22 cellular contexts compared by ENCODE assay signal in the genomic region with DNA sequence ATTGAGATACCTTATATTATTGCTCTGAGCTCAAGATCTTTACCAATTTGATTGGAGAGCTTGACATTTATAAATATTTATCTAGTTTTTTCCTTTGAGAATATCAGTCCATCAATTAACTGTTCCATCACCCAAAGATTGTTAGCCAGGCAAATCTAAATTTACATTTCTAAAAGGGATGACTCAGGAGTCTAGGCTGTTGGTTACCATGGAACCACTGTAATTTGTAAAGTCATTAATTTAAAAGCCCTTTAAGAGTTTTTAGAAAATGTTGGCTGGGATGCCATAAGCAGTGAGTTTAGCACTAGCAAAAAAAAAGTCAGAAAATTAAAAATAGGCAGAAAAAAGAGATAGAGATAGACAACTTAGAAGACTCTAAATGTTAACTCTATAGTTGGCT. TPM values are rescaled to one million over a fixed set of nuclear protein-coding genes. Genes with fewer than 3 reads are reported as not detected.
DNase-seq lines count a peak whose midpoint lies in the region; ATAC-seq, FAIRE-seq and TF ChIP-seq lines count a peak whose summit lies in the region.
"Had no signal": no experiment of that assay in that cellular context is flagged by ENCODE, and none has a peak within 500 bp of the region (broad histone marks: within the 10 kb centered on the region; RNA-seq: fewer than 3 reads in every experiment).

No MANE protein-coding gene starts in this region.

- H3K9ac ChIP-seq in HUES64 (ENCODE audit: low read depth, low read length): no peak overlapping the region
- no peak overlapping the region for H3K9ac ChIP-seq in H1 (replicated peaks in 1 of 4; ENCODE audit: extremely low read depth in 1 of 4, low read depth in 3 of 4, low read length in 3 of 4)

- H4K20me1 ChIP-seq in H1 (replicated peaks in 1 of 2; ENCODE audit: control insufficient read depth in 1 of 2, insufficient read depth in 2 of 2, low read length in 2 of 2): no peaks in the 10 kb centered on the region

- H2BK20ac ChIP-seq in H1 (ENCODE audit: low read length): no peak overlapping the region

- H3K4me3 ChIP-seq in AG10803 (ENCODE audit: low read length): no peak overlapping the region
- H3K4me3 ChIP-seq in HUES64 (ENCODE audit: low read length): no peak overlapping the region
- no peak overlapping the region for H3K4me3 ChIP-seq in H1 (ENCODE audit: extremely low read depth in 1 of 4, insufficient read depth in 2 of 4, low read depth in 3 of 4, low read length in 4 of 4)
- H3K4me3 ChIP-seq: SJSA1 had no signal

- FAIRE-seq in H1 (lab: Jason Lieb, UNC) (no peak), islet of Langerhans (lab: Jason Lieb, UNC) (peak; percentile 99), D721Med (lab: Jason Lieb, UNC) (no peak)
- FAIRE-seq: A204.1 had no signal

- H2AFZ ChIP-seq in H1 (ENCODE audit: low read length): no peak overlapping the region

- no peak for TF ChIP-seq CTCF in AG10803 (conservative IDR thresholded peaks at IDR 0.05; ENCODE audit: low read length)
- no peak for TF ChIP-seq CTCF in H1 (IDR thresholded peaks at IDR 0.05; ENCODE audit: control extremely low read depth in 1 of 3, insufficient read depth in 1 of 3, low read depth in 1 of 3, low read length in 3 of 3)
- TF ChIP-seq CTCF in D721Med (IDR thresholded peaks at IDR 0.05; ENCODE audit: insufficient read depth, missing control alignments): no peak

- TF ChIP-seq POLR2A in H1 (IDR thresholded peaks at IDR 0.05; ENCODE audit: control extremely low read depth in 1 of 2, low read depth in 2 of 2, low read length in 2 of 2): no peak

- no peaks in the 10 kb centered on the region for H3K23me2 ChIP-seq in H1 (ENCODE audit: low read depth, low read length)

- no peak overlapping the region for H2BK120ac ChIP-seq in H1 (replicated peaks; ENCODE audit: low read depth, low read length)

- H4K8ac ChIP-seq in H1 (ENCODE audit: extremely low read depth, insufficient read depth, low read length): no peak overlapping the region

- POLR2A ChIA-PET in H1 (lab: Charles Lee; ENCODE audit: partially characterized antibody): no interaction called here

- no peaks in the 10 kb centered on the region for H3K79me1 ChIP-seq in H1 (ENCODE audit: low read depth, low read length)

- TF ChIP-seq RAD21 in H1 (IDR thresholded peaks at IDR 0.05 in 1 of 2, conservative IDR thresholded peaks at IDR 0.05 in 1 of 2; ENCODE audit: low read depth in 2 of 2, low read length in 2 of 2): no peak

- H3K56ac ChIP-seq in H1 (replicated peaks; ENCODE audit: insufficient read length, low read depth, low read length): no peak overlapping the region

- CTCF ChIA-PET in H1 (lab: Charles Lee; ENCODE audit: partially characterized antibody): interaction anchor here (0.8 to 1.7 kb wide), 6 partner anchors 12 to 53 kb away, joined by 3 to 10 read pairs (median 4); no protein-coding TSS in a partner anchor

- no peaks in the 10 kb centered on the region for H3K79me2 ChIP-seq in H1 (ENCODE audit: control insufficient read depth in 1 of 2, insufficient read depth in 2 of 2, low read length in 2 of 2)

- peak; percentile 44 for DNase-seq in AG10803 (ENCODE audit: low read depth)
- no peak for DNase-seq in H1 (ENCODE audit: low read depth in 1 of 2, low spot score in 2 of 2)
- no peak for DNase-seq in foreskin melanocyte
- no peak for DNase-seq in D721Med (ENCODE audit: insufficient read length, low spot score)
- DNase-seq: C1 segment of cervical spinal cord, IMR-90, Karpas-422, MM.1S, NCI-H1417 treated with DMSO at 0.1 percent for 48 hours, NCI-H2029 treated with DMSO at 0.1 percent for 48 hours, NCI-H2171 treated with DMSO at 0.1 percent for 48 hours, NCI-H446 treated with DMSO at 0.1 percent for 48 hours, NCI-H82, PC-3 had no signal

- H3K18ac ChIP-seq in H1 (ENCODE audit: extremely low read depth, low read length): no peak overlapping the region

- H3K27ac ChIP-seq in HUES64 (ENCODE audit: low read depth, low read length): peak overlapping the region; percentile 75
- H3K27ac ChIP-seq in H1 (ENCODE audit: low read depth, low read length): no peak overlapping the region
- H3K27ac ChIP-seq: SJSA1 had no signal

- ATAC-seq in GM21529 (IDR thresholded peaks at IDR 0.05; ENCODE audit: unreplicated experiment) (no peak), GM18520 (IDR thresholded peaks at IDR 0.05; ENCODE audit: unreplicated experiment) (no peak)
- ATAC-seq: PC-3 had no signal

- H3K9me3 ChIP-seq in HUES64 (ENCODE audit: insufficient read depth, low read depth, low read length) (peaks cover 25% of the 10 kb centered on the region), H1 (ENCODE audit: insufficient read depth in 2 of 2, low read depth in 1 of 2, low read length in 1 of 2) (peaks cover 9 to 11% of the 10 kb centered on the region in 2 experiments; a peak in 3 of 4 replicates)
- H3K9me3 ChIP-seq: SJSA1 had no signal

- no peak overlapping the region for H2BK15ac ChIP-seq in H1 (ENCODE audit: low read length)

- H3K4me2 ChIP-seq in H1 (ENCODE audit: insufficient read depth in 1 of 2, low read depth in 2 of 2, low read length in 2 of 2): no peak overlapping the region

- H3K4ac ChIP-seq in H1 (replicated peaks; ENCODE audit: insufficient read length, low read depth, low read length): no peak overlapping the region

- no peak overlapping the region for H3K14ac ChIP-seq in H1 (ENCODE audit: insufficient read length)

- H2BK5ac ChIP-seq in H1 (ENCODE audit: low read depth, low read length): no peak overlapping the region

- no peak overlapping the region for H2AK5ac ChIP-seq in H1 (ENCODE audit: low read depth, low read length)

- no peak overlapping the region for H2BK12ac ChIP-seq in H1 (ENCODE audit: low read depth, low read length)

- H3K36me3 ChIP-seq in HUES64 (ENCODE audit: insufficient read depth, low read length): no peaks in the 10 kb centered on the region
- H3K36me3 ChIP-seq in H1 (ENCODE audit: control insufficient read depth in 2 of 4, insufficient read depth in 4 of 4, low read length in 3 of 4): peaks cover 0 to 9% (median 2%) of the 10 kb centered on the region in 4 experiments; a peak in 2 of 8 replicates
- H3K36me3 ChIP-seq: SJSA1 had no signal

- H3K4me1 ChIP-seq in HUES64 (ENCODE audit: insufficient read depth, low read length) (peaks cover 20% of the 10 kb centered on the region), H1 (replicated peaks in 1 of 4; ENCODE audit: control insufficient read depth in 3 of 4, insufficient read depth in 4 of 4, low read length in 3 of 4) (peaks cover 0 to 7% (median 0%) of the 10 kb centered on the region in 4 experiments; a peak in 1 of 7 replicates)
- H3K4me1 ChIP-seq: SJSA1 had no signal

- H3K27me3 ChIP-seq in HUES64 (ENCODE audit: insufficient read depth, low read length): no peaks in the 10 kb centered on the region
- no peaks in the 10 kb centered on the region for H3K27me3 ChIP-seq in H1 (replicated peaks in 1 of 4; ENCODE audit: control insufficient read depth in 3 of 4, extremely low read depth in 1 of 4, insufficient read depth in 3 of 4, low read length in 3 of 4)
- H3K27me3 ChIP-seq: SJSA1 had no signal

- H4K91ac ChIP-seq in H1 (replicated peaks; ENCODE audit: insufficient read length, low read length): no peak overlapping the region

- H4K5ac ChIP-seq in H1 (ENCODE audit: insufficient read length, low read depth, low read length): peak overlapping the region; percentile 44

- no peak overlapping the region for H3K23ac ChIP-seq in H1 (ENCODE audit: insufficient read length)

- TF ChIP-seq EP300 in H1 (IDR thresholded peaks at IDR 0.05; ENCODE audit: borderline replicate concordance in 1 of 2, low read depth in 2 of 2, low read length in 2 of 2): no peak

TF ChIP-seq in H1, 55 proteins besides CTCF, POLR2A, EP300 and RAD21 (continues in another document):
- TF ChIP-seq BACH1 (IDR thresholded peaks at IDR 0.05; ENCODE audit: low read length): peak; percentile 61; the same call in 1 of the 2 replicates

RNA-seq across cellular contexts. Expression of gene SERPINA1, which starts 19.5 kb away (rescaled TPM):
- 5.8 TPM for polyA plus RNA-seq in HUES64 (2013, experiment 1 of 2)
- 14.0 TPM for polyA plus RNA-seq in HUES64 (2013, experiment 2 of 2)
- not detected in 2 replicates for total RNA-seq in H1 (2021; fragmentation: NEBNext Ultra II Directional; extraction: Animal tissue kit (Norgen Biotek cat#: 25700))
- 0.06 and 0.08 TPM in 2 replicates for polyA plus RNA-seq in H1 (2011; rRNA removed)
- 0.70 TPM for polyA plus RNA-seq in H1 (2011; cell fraction: cytosol; rRNA removed)
- not detected for polyA plus RNA-seq in H1 (2011; cell fraction: nucleus; rRNA removed)
- 0.15 to 0.18 TPM (median 0.16 TPM) in 3 of 4 replicates, not detected in the other for polyA plus RNA-seq in H1 (2012, experiment 1 of 2)
- 0.22 TPM for polyA plus RNA-seq in H1 (2012, experiment 2 of 2)
- polyA plus RNA-seq in H1 (2013, experiment 1 of 2): 0.08 TPM
- 0.11 TPM for polyA plus RNA-seq in H1 (2013, experiment 2 of 2)
- polyA minus RNA-seq in H1 (2011; rRNA and poly(A)+ RNA removed): 0.95 TPM in 1 of 2 replicates, not detected in the other
- polyA minus RNA-seq in H1 (2011; cell fraction: cytosol; rRNA and poly(A)+ RNA removed): not detected
- polyA minus RNA-seq in H1 (2011; cell fraction: nucleus; rRNA and poly(A)+ RNA removed): not detected

RNA-seq across cellular contexts. Expression of gene SERPINA2, which starts 41.4 kb away (rescaled TPM):
- polyA plus RNA-seq in HUES64 (2013, experiment 1 of 2): not detected
- polyA plus RNA-seq in HUES64 (2013, experiment 2 of 2): not detected
- not detected in 2 replicates for total RNA-seq in H1 (2021; fragmentation: NEBNext Ultra II Directional; extraction: Animal tissue kit (Norgen Biotek cat#: 25700))
- polyA plus RNA-seq in H1 (2011; rRNA removed): not detected in 2 replicates
- not detected for polyA plus RNA-seq in H1 (2011; cell fraction: cytosol; rRNA removed)
- not detected for polyA plus RNA-seq in H1 (2011; cell fraction: nucleus; rRNA removed)
- polyA plus RNA-seq in H1 (2012, experiment 1 of 2): not detected in 4 replicates
- polyA plus RNA-seq in H1 (2012, experiment 2 of 2): not detected
- not detected for polyA plus RNA-seq in H1 (2013, experiment 1 of 2)
- polyA plus RNA-seq in H1 (2013, experiment 2 of 2): not detected
- not detected in 2 replicates for polyA minus RNA-seq in H1 (2011; rRNA and poly(A)+ RNA removed)
- not detected for polyA minus RNA-seq in H1 (2011; cell fraction: cytosol; rRNA and poly(A)+ RNA removed)
- polyA minus RNA-seq in H1 (2011; cell fraction: nucleus; rRNA and poly(A)+ RNA removed): not detected
- total RNA-seq: Daoy, H4, IMR-90, PC-3, SJSA1 had no signal
- polyA plus RNA-seq: IMR-90 had no signal

RNA-seq across cellular contexts. Expression of gene SERPINA11, which starts 44.7 kb away (rescaled TPM):
- 0.30 TPM for polyA plus RNA-seq in HUES64 (2013, experiment 1 of 2)
- polyA plus RNA-seq in HUES64 (2013, experiment 2 of 2): 0.38 TPM
- 0.39 and 0.65 TPM in 2 replicates for total RNA-seq in H1 (2021; fragmentation: NEBNext Ultra II Directional; extraction: Animal tissue kit (Norgen Biotek cat#: 25700))
- polyA plus RNA-seq in H1 (2011; rRNA removed): 0.24 and 0.36 TPM in 2 replicates
- polyA plus RNA-seq in H1 (2011; cell fraction: cytosol; rRNA removed): 0.27 TPM
- 0.17 TPM for polyA plus RNA-seq in H1 (2011; cell fraction: nucleus; rRNA removed)
- 0.11 to 0.36 TPM (median 0.32 TPM) in 3 of 4 replicates, not detected in the other for polyA plus RNA-seq in H1 (2012, experiment 1 of 2)
- 0.34 TPM for polyA plus RNA-seq in H1 (2012, experiment 2 of 2)
- 1.2 TPM for polyA plus RNA-seq in H1 (2013, experiment 1 of 2)
- polyA plus RNA-seq in H1 (2013, experiment 2 of 2): 1.2 TPM
- 0.15 TPM in 1 of 2 replicates, not detected in the other for polyA minus RNA-seq in H1 (2011; rRNA and poly(A)+ RNA removed)
- not detected for polyA minus RNA-seq in H1 (2011; cell fraction: cytosol; rRNA and poly(A)+ RNA removed)
- not detected for polyA minus RNA-seq in H1 (2011; cell fraction: nucleus; rRNA and poly(A)+ RNA removed)
- total RNA-seq: Daoy, H4, IMR-90, PC-3, SJSA1 had no signal
- polyA plus RNA-seq: IMR-90 had no signal
